Comparison of ENCODE assay signal across 25 cellular contexts in the genomic region with DNA sequence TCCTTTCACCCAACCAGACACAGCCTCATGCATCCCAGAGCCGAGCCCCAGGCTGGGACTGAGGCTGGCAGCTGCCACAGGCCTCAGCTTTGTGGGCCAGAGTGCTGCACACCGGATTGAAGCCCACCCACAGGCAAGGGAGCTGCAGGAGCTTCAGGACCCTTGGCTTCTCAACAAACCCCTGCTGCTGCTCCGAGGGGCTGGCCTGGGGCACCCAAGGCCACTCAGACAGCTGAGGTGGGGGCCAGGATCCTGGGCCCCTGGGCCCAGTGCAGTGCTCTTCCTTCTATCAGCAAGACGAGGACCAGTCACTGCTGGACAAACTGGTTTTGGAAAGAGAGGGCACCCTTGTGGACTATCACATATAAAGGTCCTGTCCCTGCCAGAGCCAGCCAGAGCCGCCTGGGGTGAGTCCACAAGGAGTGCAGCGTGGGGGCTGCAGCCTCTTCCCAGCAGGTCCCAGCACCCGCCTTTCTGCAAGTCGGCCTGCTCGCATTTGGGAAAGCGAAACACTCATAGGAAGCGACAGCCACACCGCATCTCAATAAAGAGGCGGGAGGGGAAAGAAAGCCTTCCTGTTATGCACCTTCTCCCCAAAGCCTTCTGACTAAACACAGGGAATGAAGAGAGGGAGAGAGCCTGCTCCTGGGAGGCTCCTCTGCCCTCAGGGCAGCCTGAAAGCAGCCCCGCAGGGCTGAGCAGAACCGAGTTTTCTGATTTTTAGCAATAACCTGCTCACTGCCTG. TPM values are rescaled to one million over a fixed set of nuclear protein-coding genes. Genes with fewer than 3 reads are reported as not detected.
DNase-seq lines count a peak whose midpoint lies in the region; ATAC-seq, FAIRE-seq and TF ChIP-seq lines count a peak whose summit lies in the region.
"Had no signal": no experiment of that assay in that cellular context is flagged by ENCODE, and none has a peak within 500 bp of the region (broad histone marks: within the 10 kb centered on the region; RNA-seq: fewer than 3 reads in every experiment).

No MANE protein-coding gene starts in this region.

- no peak overlapping the region for H3K4me2 ChIP-seq in GM23338
- no peak overlapping the region; a peak in 1 of 4 replicates for H3K4me2 ChIP-seq in H1 (ENCODE audit: insufficient read depth in 1 of 2, low read depth in 2 of 2, low read length in 2 of 2)
- H3K4me2 ChIP-seq in mesendoderm (ENCODE audit: low read length): no peak overlapping the region
- H3K4me2 ChIP-seq in mesenchymal stem cell (ENCODE audit: low read length, poor library complexity, severe bottlenecking): no peak overlapping the region

- TF ChIP-seq POLR2A in H1 (IDR thresholded peaks at IDR 0.05; ENCODE audit: control extremely low read depth in 1 of 2, low read depth in 2 of 2, low read length in 2 of 2): no peak

- H3K9ac ChIP-seq in H1 (replicated peaks in 1 of 4; ENCODE audit: extremely low read depth in 1 of 4, low read depth in 3 of 4, low read length in 3 of 4): no peak overlapping the region; a peak in 1 of 7 replicates
- no peak overlapping the region for H3K9ac ChIP-seq in mesendoderm (ENCODE audit: low read length)
- no peak overlapping the region for H3K9ac ChIP-seq in mesenchymal stem cell (ENCODE audit: low read length)

- peaks cover 6% of the 10 kb centered on the region for H3K27me3 Mint-ChIP-seq in GM23338 (ENCODE audit: insufficient read depth, low read depth, poor library complexity)

- POLR2A ChIA-PET in H1 (lab: Charles Lee; ENCODE audit: partially characterized antibody): no interaction called here

- H2BK5ac ChIP-seq in H1 (ENCODE audit: low read depth, low read length): no peak overlapping the region; the same call in 1 of the 2 replicates
- H2BK5ac ChIP-seq in mesendoderm (ENCODE audit: low read length): no peak overlapping the region
- H2BK5ac ChIP-seq in mesenchymal stem cell (ENCODE audit: low read depth, low read length, poor library complexity, severe bottlenecking): no peak overlapping the region

- no peaks in the 10 kb centered on the region; the same call in 1 of the 2 replicates for H3K36me3 ChIP-seq in GM23338 (ENCODE audit: insufficient read depth)
- H3K36me3 ChIP-seq in H1 (ENCODE audit: control insufficient read depth in 2 of 4, insufficient read depth in 4 of 4, low read length in 3 of 4): no peaks in the 10 kb centered on the region
- H3K36me3 ChIP-seq in mesendoderm (ENCODE audit: control insufficient read depth, insufficient read depth, low read length): no peaks in the 10 kb centered on the region
- no peaks in the 10 kb centered on the region for H3K36me3 ChIP-seq in mesenchymal stem cell (ENCODE audit: control insufficient read depth in 1 of 2, insufficient read depth in 2 of 2, low read depth in 1 of 2, low read length in 2 of 2)

- H3K27me3 ChIP-seq in GM23338 (ENCODE audit: insufficient read depth) (no peaks in the 10 kb centered on the region), H1 (replicated peaks in 1 of 4; ENCODE audit: control insufficient read depth in 3 of 4, extremely low read depth in 1 of 4, insufficient read depth in 3 of 4, low read length in 3 of 4) (peaks cover 0 to 9% (median 3%) of the 10 kb centered on the region in 4 experiments; a peak in 3 of 7 replicates), mesendoderm (ENCODE audit: insufficient read depth, low read length, poor library complexity) (no peaks in the 10 kb centered on the region), mesenchymal stem cell (ENCODE audit: control insufficient read depth in 1 of 2, insufficient read depth in 1 of 2, low read length in 2 of 2) (peaks cover 0 to 7% of the 10 kb centered on the region in 2 experiments)

- H3K4me1 Mint-ChIP-seq in GM23338: peaks cover 12% of the 10 kb centered on the region; the same call in 2 of the 3 replicates
- H3K4me1 Mint-ChIP-seq in stimulated activated effector memory CD8-positive, alpha-beta T cell treated with anti-CD3 and anti-CD28 coated beads, Interleukin-12 subunit alpha, Interleukin-12 subunit beta, amount 100 ng/mL, for 72 hours: no peaks in the 10 kb centered on the region

- H2BK120ac ChIP-seq in H1 (replicated peaks; ENCODE audit: low read depth, low read length) (peak overlapping the region; percentile 72), mesendoderm (ENCODE audit: low read depth, low read length) (no peak overlapping the region), mesenchymal stem cell (ENCODE audit: low read depth, low read length) (no peak overlapping the region)

- H2AFZ ChIP-seq in GM23338 (peak overlapping the region; percentile 56; the same call in 1 of the 2 replicates), H1 (ENCODE audit: low read length) (0 out of 2 replicates have a peak overlapping the region, but pooled peaks have one; percentile 54), mesenchymal stem cell (ENCODE audit: low read depth, low read length) (no peak overlapping the region)

- no peak overlapping the region for H3K27ac ChIP-seq in GM23338 (ENCODE audit: low read depth)
- no peak overlapping the region for H3K27ac ChIP-seq in H1 (ENCODE audit: low read depth, low read length)
- no peak overlapping the region for H3K27ac ChIP-seq in mesendoderm (ENCODE audit: low read depth, low read length)
- H3K27ac ChIP-seq in mesenchymal stem cell (ENCODE audit: low read length, poor library complexity, severe bottlenecking): no peak overlapping the region
- H3K27ac ChIP-seq: C4-2B, HL-60 had no signal

- no peak overlapping the region for H4K8ac ChIP-seq in H1 (ENCODE audit: extremely low read depth, insufficient read depth, low read length)
- H4K8ac ChIP-seq in mesendoderm (ENCODE audit: low read depth, low read length): no peak overlapping the region
- H4K8ac ChIP-seq in mesenchymal stem cell (ENCODE audit: low read length): no peak overlapping the region

- no peak overlapping the region for H3K4me3 ChIP-seq in GM23338
- no peak overlapping the region for H3K4me3 ChIP-seq in H1 (ENCODE audit: extremely low read depth in 1 of 4, insufficient read depth in 2 of 4, low read depth in 3 of 4, low read length in 4 of 4)
- H3K4me3 ChIP-seq in mesendoderm (ENCODE audit: low read length): no peak overlapping the region
- H3K4me3 ChIP-seq in mesenchymal stem cell (ENCODE audit: insufficient read depth in 1 of 2, low read depth in 1 of 2, low read length in 2 of 2): no peak overlapping the region
- H3K4me3 ChIP-seq: GM12878 had no signal

- FAIRE-seq in H1 (lab: Jason Lieb, UNC): no peak
- FAIRE-seq: A204.1, GM12878 had no signal

- CTCF ChIA-PET in H1 (lab: Charles Lee; ENCODE audit: partially characterized antibody): interaction anchor here (1.3 kb wide), 1 partner anchor 28 kb away, joined by 3 read pairs; no protein-coding TSS in a partner anchor

- ATAC-seq in GM23338: peak; percentile 54
- ATAC-seq in stimulated activated effector memory CD8-positive, alpha-beta T cell treated with anti-CD3 and anti-CD28 coated beads, Interleukin-12 subunit alpha, Interleukin-12 subunit beta, amount 100 ng/mL, for 72 hours: peak; percentile 20
- no peak for ATAC-seq in GM19455 (IDR thresholded peaks at IDR 0.05; ENCODE audit: unreplicated experiment)
- ATAC-seq: CD8-positive, alpha-beta T cell; GM12878; HCT116; Panc1 had no signal

- H3K23me2 ChIP-seq in H1 (ENCODE audit: low read depth, low read length): no peaks in the 10 kb centered on the region

- H3K79me1 ChIP-seq in H1 (ENCODE audit: low read depth, low read length) (no peaks in the 10 kb centered on the region), mesendoderm (ENCODE audit: low read length) (no peaks in the 10 kb centered on the region), mesenchymal stem cell (replicated peaks; ENCODE audit: low read length, poor library complexity, severe bottlenecking) (no peaks in the 10 kb centered on the region)

- TF ChIP-seq EP300 in H1 (IDR thresholded peaks at IDR 0.05; ENCODE audit: borderline replicate concordance in 1 of 2, low read depth in 2 of 2, low read length in 2 of 2): no peak

- H3K79me2 ChIP-seq in GM23338 (replicated peaks; ENCODE audit: insufficient read depth) (no peaks in the 10 kb centered on the region), H1 (ENCODE audit: control insufficient read depth in 1 of 2, insufficient read depth in 2 of 2, low read length in 2 of 2) (no peaks in the 10 kb centered on the region), mesendoderm (ENCODE audit: control insufficient read depth, insufficient read depth, low read length) (no peaks in the 10 kb centered on the region)

- no peak for TF ChIP-seq CTCF in GM23338 (conservative IDR thresholded peaks at IDR 0.05; ENCODE audit: low read depth in 2 of 2)
- TF ChIP-seq CTCF in H1 (IDR thresholded peaks at IDR 0.05; ENCODE audit: control extremely low read depth in 1 of 3, insufficient read depth in 1 of 3, low read depth in 1 of 3, low read length in 3 of 3): no peak

- peaks cover 89% of the 10 kb centered on the region for H3K9me3 Mint-ChIP-seq in GM23338
- peaks cover 5% of the 10 kb centered on the region for H3K9me3 Mint-ChIP-seq in stimulated activated effector memory CD8-positive, alpha-beta T cell treated with anti-CD3 and anti-CD28 coated beads, Interleukin-12 subunit alpha, Interleukin-12 subunit beta, amount 100 ng/mL, for 72 hours
- H3K9me3 Mint-ChIP-seq: CD8-positive, alpha-beta T cell had no signal

- no peaks in the 10 kb centered on the region for H3F3A ChIP-seq in GM23338 (replicated peaks; ENCODE audit: low read depth)

- peaks cover 16% of the 10 kb centered on the region for H3K36me3 Mint-ChIP-seq in GM23338 (ENCODE audit: low read depth)
- no peaks in the 10 kb centered on the region for H3K36me3 Mint-ChIP-seq in stimulated activated effector memory CD8-positive, alpha-beta T cell treated with anti-CD3 and anti-CD28 coated beads, Interleukin-12 subunit alpha, Interleukin-12 subunit beta, amount 100 ng/mL, for 72 hours
- H3K36me3 Mint-ChIP-seq: CD8-positive, alpha-beta T cell had no signal

- H3K9me3 ChIP-seq in H1 (ENCODE audit: insufficient read depth in 2 of 2, low read depth in 1 of 2, low read length in 1 of 2) (no peaks in the 10 kb centered on the region), mesenchymal stem cell (ENCODE audit: control insufficient read depth, low read length) (no peaks in the 10 kb centered on the region)
- H3K9me3 ChIP-seq: Caco-2 had no signal

- H4K91ac ChIP-seq in H1 (replicated peaks; ENCODE audit: insufficient read length, low read length): no peak overlapping the region
- H4K91ac ChIP-seq in mesenchymal stem cell (ENCODE audit: low read length): no peak overlapping the region

- no peak overlapping the region for H3K4me3 Mint-ChIP-seq in GM23338
- no peak overlapping the region for H3K4me3 Mint-ChIP-seq in stimulated activated effector memory CD8-positive, alpha-beta T cell treated with anti-CD3 and anti-CD28 coated beads, Interleukin-12 subunit alpha, Interleukin-12 subunit beta, amount 100 ng/mL, for 72 hours
- H3K4me3 Mint-ChIP-seq: CD8-positive, alpha-beta T cell had no signal

- H3K9me2 ChIP-seq in GM23338 (ENCODE audit: insufficient read depth): no peaks in the 10 kb centered on the region

- H2BK20ac ChIP-seq in H1 (ENCODE audit: low read length): peak overlapping the region; percentile 32; the same call in 1 of the 2 replicates

- H3K23ac ChIP-seq in H1 (ENCODE audit: insufficient read length) (no peak overlapping the region), mesendoderm (ENCODE audit: low read length) (no peak overlapping the region), mesenchymal stem cell (ENCODE audit: low read length in 2 of 2) (no peak overlapping the region)

- H3K56ac ChIP-seq in H1 (replicated peaks; ENCODE audit: insufficient read length, low read depth, low read length): no peak overlapping the region
- peak overlapping the region; percentile 38 for H3K56ac ChIP-seq in mesendoderm (ENCODE audit: low read length)

- DNase-seq in GM23338 (ENCODE audit: low spot score) (peak; percentile 16), H1 (ENCODE audit: low read depth in 1 of 2, low spot score in 2 of 2) (no peak), mesendoderm (peak; percentile 18), mesenchymal stem cell (no peak)
- no peak for DNase-seq in stimulated activated effector memory CD8-positive, alpha-beta T cell treated with anti-CD3 and anti-CD28 coated beads, Interleukin-12 subunit alpha, Interleukin-12 subunit beta, amount 100 ng/mL, for 72 hours (ENCODE audit: low spot score in 2 of 2)
- DNase-seq in activated CD4-positive, alpha-beta T cell treated with anti-CD3 and anti-CD28 coated beads, Interleukin-2, amount 50 U/mL, for 4 hours: no peak
- DNase-seq in stimulated activated CD8-positive, alpha-beta memory T cell treated with anti-CD3 and anti-CD28 coated beads, Interleukin-4, amount 100 ng/mL, for 48 hours: no peak
- DNase-seq: Caco-2; CD8-positive, alpha-beta T cell; GDM1; NCI-H1048; NCI-H1694; NCI-H2029 treated with DMSO at 0.1 percent for 48 hours; NCI-H2227 treated with DMSO at 0.1 percent for 48 hours; NCI-H69; SHP77 treated with DMSO at 0.1 percent for 48 hours had no signal

- WGBS in H1 (ENCODE audit: extremely low coverage in 1 of 2, insufficient coverage in 1 of 2, insufficient read length in 1 of 2, insufficient replicate concordance in 2 of 2, low coverage in 1 of 2, low lambda C conversion rate in 2 of 2, missing lambda C conversion rate in 1 of 2), 2 experiments: 50% methylated on average over 15 of the region's 15 CpGs; no CpG with 5 or more reads in 1 of the 2 experiments
- WGBS in mesendoderm (ENCODE audit: extremely low coverage, insufficient coverage, low lambda C conversion rate): no CpG with 5 or more reads among the region's 15 CpGs
- 53% methylated on average over 15 of the region's 15 CpGs for WGBS in mesenchymal stem cell

- H2BK15ac ChIP-seq in H1 (ENCODE audit: low read length): peak overlapping the region; percentile 61; the same call in 1 of the 2 replicates
- H2BK15ac ChIP-seq in mesendoderm (replicated peaks; ENCODE audit: low read depth): no peak overlapping the region
- H2BK15ac ChIP-seq in mesenchymal stem cell (ENCODE audit: low read depth, poor library complexity, severe bottlenecking): no peak overlapping the region

- H3K27ac Mint-ChIP-seq in GM23338: no peak overlapping the region
- no peak overlapping the region for H3K27ac Mint-ChIP-seq in stimulated activated effector memory CD8-positive, alpha-beta T cell treated with anti-CD3 and anti-CD28 coated beads, Interleukin-12 subunit alpha, Interleukin-12 subunit beta, amount 100 ng/mL, for 72 hours
- H3K27ac Mint-ChIP-seq: CD8-positive, alpha-beta T cell had no signal

- no peak overlapping the region for H3K18ac ChIP-seq in H1 (ENCODE audit: extremely low read depth, low read length)
- no peak overlapping the region for H3K18ac ChIP-seq in mesendoderm (ENCODE audit: low read length)
- no peak overlapping the region for H3K18ac ChIP-seq in mesenchymal stem cell (ENCODE audit: low read depth in 1 of 2, low read length in 2 of 2)

- no peak overlapping the region for H3K14ac ChIP-seq in H1 (ENCODE audit: insufficient read length)
- H3K14ac ChIP-seq in mesenchymal stem cell (ENCODE audit: low read length in 2 of 2): no peak overlapping the region

- H3K4me1 ChIP-seq in GM23338 (ENCODE audit: insufficient read depth) (peaks cover 6% of the 10 kb centered on the region; the same call in 1 of the 2 replicates), H1 (replicated peaks in 1 of 4; ENCODE audit: control insufficient read depth in 3 of 4, insufficient read depth in 4 of 4, low read length in 3 of 4) (peaks cover 2 to 13% (median 7%) of the 10 kb centered on the region in 4 experiments; a peak in 6 of 7 replicates), mesendoderm (ENCODE audit: control insufficient read depth, low read depth, low read length) (no peaks in the 10 kb centered on the region), mesenchymal stem cell (ENCODE audit: control insufficient read depth, insufficient read depth, low read depth, low read length) (no peaks in the 10 kb centered on the region)
- H3K4me1 ChIP-seq: Caco-2 had no signal

- H2AK5ac ChIP-seq in H1 (ENCODE audit: low read depth, low read length) (no peak overlapping the region), mesendoderm (ENCODE audit: low read length) (no peak overlapping the region), mesenchymal stem cell (ENCODE audit: low read length, severe bottlenecking) (no peak overlapping the region)

- TF ChIP-seq RAD21 in H1 (IDR thresholded peaks at IDR 0.05 in 1 of 2, conservative IDR thresholded peaks at IDR 0.05 in 1 of 2; ENCODE audit: low read depth in 2 of 2, low read length in 2 of 2): no peak

- no peaks in the 10 kb centered on the region for H4K20me1 ChIP-seq in GM23338 (replicated peaks; ENCODE audit: insufficient read depth)
- H4K20me1 ChIP-seq in H1 (replicated peaks in 1 of 2; ENCODE audit: control insufficient read depth in 1 of 2, insufficient read depth in 2 of 2, low read length in 2 of 2): no peaks in the 10 kb centered on the region

- H4K5ac ChIP-seq in H1 (ENCODE audit: insufficient read length, low read depth, low read length) (no peak overlapping the region), mesendoderm (ENCODE audit: low read length) (no peak overlapping the region)

- H3K4ac ChIP-seq in H1 (replicated peaks; ENCODE audit: insufficient read length, low read depth, low read length): no peak overlapping the region
- no peak overlapping the region for H3K4ac ChIP-seq in mesendoderm (ENCODE audit: low read depth, low read length)
- H3K4ac ChIP-seq in mesenchymal stem cell (ENCODE audit: low read depth in 1 of 2, low read length in 2 of 2): no peak overlapping the region

- H2BK12ac ChIP-seq in H1 (ENCODE audit: low read depth, low read length) (peak overlapping the region; percentile 9; the same call in 1 of the 2 replicates), mesenchymal stem cell (ENCODE audit: low read length in 2 of 2) (no peak overlapping the region)

RNA-seq across cellular contexts. Expression of a gene that starts 9.5 kb away (rescaled TPM):
- 1.8 and 5.5 TPM in 2 replicates for total RNA-seq in GM23338 (2014; rRNA removed; shearing (Covaris generic))
- polyA plus RNA-seq in GM23338 (2016; fragmentation: Nextera tagmentation; extraction: Ambion mirVana) (3.6 and 3.9 TPM in 2 replicates), H1 (2011; rRNA removed) (3.6 and 3.9 TPM in 2 replicates)
- total RNA-seq in H1 (2021; fragmentation: NEBNext Ultra II Directional; extraction: Animal tissue kit (Norgen Biotek cat#: 25700)): 6.9 and 7.5 TPM in 2 replicates
- 3.9 TPM for polyA plus RNA-seq in H1 (2011; cell fraction: cytosol; rRNA removed)
- polyA plus RNA-seq in H1 (2011; cell fraction: nucleus; rRNA removed): 5.2 TPM
- 4.0 to 5.7 TPM (median 4.6 TPM) in 4 replicates for polyA plus RNA-seq in H1 (2012, experiment 1 of 2)
- polyA plus RNA-seq in H1 (2012, experiment 2 of 2): 5.6 TPM
- 6.2 TPM for polyA plus RNA-seq in H1 (2013, experiment 1 of 2)
- polyA plus RNA-seq in H1 (2013, experiment 2 of 2): 7.1 TPM
- 1.6 and 2.1 TPM in 2 replicates for polyA minus RNA-seq in H1 (2011; rRNA and poly(A)+ RNA removed)
- polyA minus RNA-seq in H1 (2011; cell fraction: cytosol; rRNA and poly(A)+ RNA removed): 1.1 TPM
- polyA minus RNA-seq in H1 (2011; cell fraction: nucleus; rRNA and poly(A)+ RNA removed): 4.4 TPM
- polyA plus RNA-seq in mesendoderm (2013, experiment 1 of 2): 8.9 TPM
- polyA plus RNA-seq in mesendoderm (2013, experiment 2 of 2): 8.5 TPM
- polyA plus RNA-seq in mesenchymal stem cell (2013, experiment 1 of 2): not detected
- polyA plus RNA-seq in mesenchymal stem cell (2013, experiment 2 of 2): not detected
- total RNA-seq: Caco-2, GM12878, OCI-LY7 had no signal
- polyA plus RNA-seq: AG04450, GM12878 had no signal

Comparison
In these comparisons a context has a peak if more than half of its experiments do, and no peak if none do; other contexts are left out.
1. DNase-seq: peak in GM23338 (single experiment) and mesendoderm (single experiment); none in H1 (0 of 2), stimulated activated effector memory CD8-positive, alpha-beta T cell treated with anti-CD3 and anti-CD28 coated beads, Interleukin-12 subunit alpha, Interleukin-12 subunit beta, amount 100 ng/mL, for 72 hours (0 of 2), mesenchymal stem cell (single experiment), activated CD4-positive, alpha-beta T cell treated with anti-CD3 and anti-CD28 coated beads, Interleukin-2, amount 50 U/mL, for 4 hours (0 of 2) and stimulated activated CD8-positive, alpha-beta memory T cell treated with anti-CD3 and anti-CD28 coated beads, Interleukin-4, amount 100 ng/mL, for 48 hours (single experiment).